11 cellular contexts compared by ENCODE assay signal in the genomic region with DNA sequence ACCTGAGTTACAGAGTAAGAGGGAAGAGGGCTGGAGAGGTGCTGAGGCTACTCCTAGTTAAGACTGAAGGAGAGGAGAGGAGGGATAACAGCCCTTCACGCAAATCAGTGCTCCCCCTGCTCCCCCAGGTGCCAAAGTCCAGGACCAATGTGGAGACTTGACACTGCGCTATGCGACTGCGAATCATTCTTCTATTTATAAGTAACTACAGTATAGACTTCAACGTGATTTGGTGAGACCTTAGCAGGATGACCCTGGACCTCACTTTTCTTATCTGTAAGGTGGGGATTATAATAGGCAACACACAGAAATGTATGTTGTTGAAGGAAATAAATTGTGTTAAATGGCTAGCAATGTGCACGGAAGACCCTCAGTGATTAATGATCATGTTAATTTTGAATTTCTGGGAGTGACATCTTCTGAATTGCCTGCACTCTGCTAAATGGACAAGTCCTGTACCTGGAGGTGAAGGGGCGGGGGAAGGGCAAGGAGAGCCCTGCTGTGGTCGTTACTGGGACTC. TPM values are rescaled to one million over a fixed set of nuclear protein-coding genes. Genes with fewer than 3 reads are reported as not detected.
A peak's percentile ranks its signal among the peaks of the same experiment; 100 is the strongest.
DNase-seq lines count a peak whose midpoint lies in the region; ATAC-seq, FAIRE-seq and TF ChIP-seq lines count a peak whose summit lies in the region.
"Had no signal": no experiment of that assay in that cellular context is flagged by ENCODE, and none has a peak within 500 bp of the region (broad histone marks: within the 10 kb centered on the region; RNA-seq: fewer than 3 reads in every experiment).

No MANE protein-coding gene starts in this region.

- H3K27me3 ChIP-seq in CD4-positive, alpha-beta T cell (ENCODE audit: control insufficient read depth, insufficient read depth, low read length) = peaks cover 100% of the 10 kb centered on the region
- peaks cover 14% of the 10 kb centered on the region; the same call in 1 of the 2 replicates for H3K27me3 ChIP-seq in MM.1S (replicated peaks; ENCODE audit: insufficient read depth, low read length)
- peaks cover 69% of the 10 kb centered on the region for H3K27me3 ChIP-seq in osteoblast (ENCODE audit: insufficient read depth, low read length)

- TF ChIP-seq POLR2A in GM12892 (IDR thresholded peaks at IDR 0.05; ENCODE audit: low read depth, low read length) = no peak

- H3K79me2 ChIP-seq in MM.1S (ENCODE audit: low read length) = no peaks in the 10 kb centered on the region
- no peaks in the 10 kb centered on the region for H3K79me2 ChIP-seq in osteoblast (ENCODE audit: insufficient read depth, low read length)

- no peaks in the 10 kb centered on the region for H3K36me3 Mint-ChIP-seq in CD4-positive, alpha-beta T cell (ENCODE audit: low read depth)
- peaks cover 3% of the 10 kb centered on the region for H3K36me3 Mint-ChIP-seq in endothelial cell (ENCODE audit: low read depth, unreplicated experiment)

- intact Hi-C loops in CD4-positive, alpha-beta T cell (cut with DNase I, micrococcal nuclease) = no loop called here

- POLR2A ChIA-PET in CD4-positive, alpha-beta T cell (lab: Charles Lee) = no interaction called here

- H3K9ac ChIP-seq in MM.1S (ENCODE audit: low read length) = no peak overlapping the region

- H3K4me3 ChIP-seq in MM.1S (ENCODE audit: low read length) (no peak overlapping the region), osteoblast (ENCODE audit: insufficient read depth, low read length) (peak overlapping the region; percentile 69)

- H3K4me1 ChIP-seq in MM.1S (ENCODE audit: low read length) (no peaks in the 10 kb centered on the region), osteoblast (ENCODE audit: insufficient read depth, low read length) (peaks cover 3% of the 10 kb centered on the region)

- no peak for ATAC-seq in CD4-positive, alpha-beta T cell (ENCODE audit: poor library complexity)
- ATAC-seq in GM21576 (IDR thresholded peaks at IDR 0.05; ENCODE audit: unreplicated experiment) = no peak

- peak overlapping the region; percentile 73 for H3K4me3 Mint-ChIP-seq in CD4-positive, alpha-beta T cell
- peak overlapping the region; percentile 79 for H3K4me3 Mint-ChIP-seq in endothelial cell (ENCODE audit: unreplicated experiment)

- FAIRE-seq in GM12892 (lab: Jason Lieb, UNC) = no peak
- FAIRE-seq: small intestine had no signal

- DNase-seq in CD4-positive, alpha-beta T cell = no peak
- DNase-seq in MM.1S (no peak), endothelial cell (ENCODE audit: low spot score) (no peak), osteoblast (ENCODE audit: insufficient read length, low spot score, missing footprints) (no peak), GM12892 (ENCODE audit: insufficient read length) (no peak), GM13977 (ENCODE audit: low spot score) (no peak)
- no peak for DNase-seq in effector CD4-positive, alpha-beta T cell
- DNase-seq: activated gamma-delta T cell treated with Interleukin-2 at 50 U/mL for 16 hours, NCI-H1092 treated with DMSO at 0.1 percent for 48 hours, small intestine had no signal

- peaks cover 14% of the 10 kb centered on the region for H3K4me1 Mint-ChIP-seq in CD4-positive, alpha-beta T cell (ENCODE audit: low read depth)
- peaks cover 24% of the 10 kb centered on the region for H3K4me1 Mint-ChIP-seq in endothelial cell (ENCODE audit: unreplicated experiment)

- no peaks in the 10 kb centered on the region for H3K9me2 ChIP-seq in MM.1S (replicated peaks; ENCODE audit: insufficient read depth, low read length)

- H3K4me2 ChIP-seq in MM.1S (ENCODE audit: low read depth, low read length) (peak overlapping the region; percentile 47; the same call in 1 of the 2 replicates), osteoblast (ENCODE audit: insufficient read depth, low read length) (peak overlapping the region; percentile 75)

- H3K9me3 Mint-ChIP-seq in CD4-positive, alpha-beta T cell = no peaks in the 10 kb centered on the region
- no peaks in the 10 kb centered on the region for H3K9me3 Mint-ChIP-seq in endothelial cell (ENCODE audit: unreplicated experiment)

- no peak overlapping the region for H3K27ac Mint-ChIP-seq in CD4-positive, alpha-beta T cell
- H3K27ac Mint-ChIP-seq in endothelial cell (ENCODE audit: unreplicated experiment) = no peak overlapping the region

- H3K9me3 ChIP-seq in CD4-positive, alpha-beta T cell (ENCODE audit: control insufficient read depth, low read length) = no peaks in the 10 kb centered on the region
- H3K9me3 ChIP-seq in MM.1S (replicated peaks; ENCODE audit: insufficient read depth, low read length) (no peaks in the 10 kb centered on the region), osteoblast (ENCODE audit: low read depth, low read length) (no peaks in the 10 kb centered on the region)

- no peaks in the 10 kb centered on the region for H3K36me3 ChIP-seq in MM.1S (replicated peaks; ENCODE audit: insufficient read depth, low read length)
- H3K36me3 ChIP-seq in osteoblast (ENCODE audit: insufficient read depth, low read length) = no peaks in the 10 kb centered on the region

- H3F3A ChIP-seq in MM.1S (ENCODE audit: insufficient read depth, low read length) = no peaks in the 10 kb centered on the region

- CTCF ChIA-PET in CD4-positive, alpha-beta T cell (lab: Charles Lee) = no interaction called here

- H4K20me1 ChIP-seq in MM.1S (ENCODE audit: insufficient read depth, low read length) (no peaks in the 10 kb centered on the region), osteoblast (ENCODE audit: insufficient read depth, low read length) (no peaks in the 10 kb centered on the region)

- in situ Hi-C loops in GM13977 (cut with MboI; ENCODE audit: low pct_unique_long_range_greater_than_20kb, low sequenced_read_pairs, unreplicated experiment) = no loop called here

- H2AFZ ChIP-seq in MM.1S (ENCODE audit: low read length) = no peak overlapping the region
- peak overlapping the region; percentile 74 for H2AFZ ChIP-seq in osteoblast (ENCODE audit: low read length)

- no peak for TF ChIP-seq CTCF in CD4-positive, alpha-beta T cell (IDR thresholded peaks at IDR 0.05)
- no peak for TF ChIP-seq CTCF in MM.1S (IDR thresholded peaks at IDR 0.05; ENCODE audit: low read length)
- no peak for TF ChIP-seq CTCF in endothelial cell (IDR thresholded peaks at IDR 0.05; ENCODE audit: unreplicated experiment)
- no peak for TF ChIP-seq CTCF in osteoblast (IDR thresholded peaks at IDR 0.05; ENCODE audit: extremely low read depth, low read depth, low read length)
- no peak for TF ChIP-seq CTCF in GM13977 (IDR thresholded peaks at IDR 0.05; ENCODE audit: extremely low read depth, insufficient read depth, missing control alignments)

- peaks cover 96% of the 10 kb centered on the region for H3K27me3 Mint-ChIP-seq in CD4-positive, alpha-beta T cell
- H3K27me3 Mint-ChIP-seq in endothelial cell (ENCODE audit: unreplicated experiment) = peaks cover 53% of the 10 kb centered on the region

- H3K27ac ChIP-seq in CD4-positive, alpha-beta T cell (ENCODE audit: low read depth, low read length) = no peak overlapping the region
- H3K27ac ChIP-seq in MM.1S (ENCODE audit: low read length) = no peak overlapping the region
- H3K27ac ChIP-seq in osteoblast (ENCODE audit: low read depth, low read length) = no peak overlapping the region

RNA-seq across cellular contexts. Expression of gene EN1, which starts 11.0 kb away (rescaled TPM):
- total RNA-seq in CD4-positive, alpha-beta T cell = not detected
- total RNA-seq in endothelial cell (ENCODE audit: unreplicated experiment) = 0.87 TPM
- 0.29 and 0.72 TPM in 2 replicates for total RNA-seq in osteoblast
- polyA plus RNA-seq in GM12892 (2012; ENCODE audit: missing spikeins) = not detected
- polyA plus RNA-seq: small intestine had no signal
